8 cellular contexts compared by ENCODE assay signal in the genomic region with DNA sequence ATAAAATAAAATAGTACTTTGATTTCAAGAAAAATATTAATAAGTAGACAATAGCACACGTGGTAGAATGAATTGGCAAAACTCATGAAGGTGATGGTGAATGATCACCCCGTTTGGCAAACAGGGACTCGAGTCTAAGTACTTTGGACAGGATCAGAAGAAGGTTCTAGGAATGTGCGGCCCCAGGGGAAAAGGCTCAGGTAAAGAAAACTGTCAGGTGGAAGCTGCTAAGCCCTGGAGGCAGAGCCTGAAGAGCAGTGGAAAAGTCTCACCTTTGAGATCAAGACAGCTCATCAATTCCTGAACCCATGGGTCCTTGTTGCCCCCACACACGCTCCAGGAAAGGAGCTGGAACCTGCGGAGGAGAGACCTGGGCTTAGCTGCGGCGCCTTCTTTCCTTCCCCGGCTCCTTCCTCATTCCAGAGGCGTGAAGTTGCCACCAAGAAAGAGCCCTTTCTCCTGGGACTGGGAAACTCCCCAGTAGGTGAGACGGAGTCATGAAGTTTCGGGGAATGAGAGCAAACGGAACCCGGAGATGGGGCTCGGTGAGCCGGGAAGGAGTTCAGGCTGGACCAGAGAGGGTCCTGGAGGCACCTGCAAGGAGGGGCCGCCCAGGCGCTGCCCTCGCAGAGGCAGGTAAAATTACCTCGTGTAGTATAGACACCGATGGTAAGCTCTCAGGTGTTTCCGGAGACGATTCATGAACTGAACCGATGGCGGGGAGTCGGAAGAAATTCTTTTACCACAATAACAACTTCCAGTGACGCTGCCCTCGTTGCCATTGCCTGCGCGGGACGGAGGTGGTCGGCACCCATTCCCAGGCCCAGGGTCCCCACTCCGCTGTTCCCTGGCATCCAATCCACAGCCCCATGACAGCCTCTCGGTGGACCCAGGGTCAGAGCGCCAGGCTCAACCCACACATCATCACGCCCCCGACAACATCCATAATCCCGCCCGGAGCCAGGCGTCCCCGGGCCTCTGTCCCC. TPM values are rescaled to one million over a fixed set of nuclear protein-coding genes. Genes with fewer than 3 reads are reported as not detected.
A peak's percentile ranks its signal among the peaks of the same experiment; 100 is the strongest.
DNase-seq lines count a peak whose midpoint lies in the region; ATAC-seq, FAIRE-seq and TF ChIP-seq lines count a peak whose summit lies in the region.

No MANE protein-coding gene starts in this region.

- DNase-seq in BJ (ENCODE audit: low read depth) (no peak), AG08395 (ENCODE audit: low spot score) (no peak), H54 (ENCODE audit: insufficient read length, low spot score) (no peak), occipital lobe (lab: John Stamatoyannopoulos, UW) (no peak), GM13977 (ENCODE audit: low spot score) (no peak)
- DNase-seq in naive thymus-derived CD4-positive, alpha-beta T cell = peak in 7 of 9 donors; percentile 46 to 62 (median 52)

- peak overlapping the region; percentile 70 for H3K4me3 ChIP-seq in BJ (ENCODE audit: low read depth, low read length)
- peak overlapping the region; percentile 88 for H3K4me3 ChIP-seq in OCI-LY3 (ENCODE audit: low read length)
- no peak overlapping the region for H3K4me3 ChIP-seq in endocrine pancreas (ENCODE audit: control insufficient read depth, insufficient read depth, low read length)
- H3K4me3 ChIP-seq in naive thymus-derived CD4-positive, alpha-beta T cell (ENCODE audit: low read length) = peak overlapping the region; percentile 72

- peak; percentile 46 for ATAC-seq in naive thymus-derived CD4-positive, alpha-beta T cell

- peak overlapping the region; percentile 85 to 95 (median 92) for H3K4me3 Mint-ChIP-seq in naive thymus-derived CD4-positive, alpha-beta T cell

- no peaks in the 10 kb centered on the region for H4K20me1 ChIP-seq in OCI-LY3 (ENCODE audit: insufficient read depth, low read length)

- peak overlapping the region; percentile 38 to 97 (median 92) for H3K27ac Mint-ChIP-seq in naive thymus-derived CD4-positive, alpha-beta T cell

- H3K27me3 Mint-ChIP-seq in naive thymus-derived CD4-positive, alpha-beta T cell = peaks cover 0 to 36% (median 6%) of the 10 kb centered on the region in 5 donors

- in situ Hi-C loops in GM13977 (cut with MboI; ENCODE audit: low pct_unique_long_range_greater_than_20kb, low sequenced_read_pairs, unreplicated experiment) = no loop called here

- peaks cover 21% of the 10 kb centered on the region for H3K4me1 ChIP-seq in OCI-LY3 (ENCODE audit: low read length)
- no peaks in the 10 kb centered on the region for H3K4me1 ChIP-seq in endocrine pancreas (ENCODE audit: control insufficient read depth, insufficient read depth, low read length)
- H3K4me1 ChIP-seq in naive thymus-derived CD4-positive, alpha-beta T cell (ENCODE audit: control insufficient read depth in 2 of 2, insufficient read depth in 2 of 2, low read length in 2 of 2) = peaks cover 12 to 15% of the 10 kb centered on the region in 2 donors

- H3K9me3 Mint-ChIP-seq in naive thymus-derived CD4-positive, alpha-beta T cell = no peaks in the 10 kb centered on the region

- CTCF ChIA-PET in BJ (lab: Yijun Ruan, JAX) = no interaction called here
- CTCF ChIA-PET in naive thymus-derived CD4-positive, alpha-beta T cell (lab: Charles Lee) = no interaction called here

- H3K27me3 ChIP-seq in BJ (ENCODE audit: control insufficient read depth, insufficient read depth, low read length) (peaks cover 15% of the 10 kb centered on the region), OCI-LY3 (ENCODE audit: low read depth, low read length) (peaks cover 24% of the 10 kb centered on the region), endocrine pancreas (ENCODE audit: control insufficient read depth, insufficient read depth, low read length) (no peaks in the 10 kb centered on the region)
- no peaks in the 10 kb centered on the region for H3K27me3 ChIP-seq in naive thymus-derived CD4-positive, alpha-beta T cell (ENCODE audit: control insufficient read depth in 2 of 2, insufficient read depth in 2 of 2, low read length in 2 of 2)

- TF ChIP-seq CTCF in BJ (IDR thresholded peaks at IDR 0.05; ENCODE audit: insufficient read depth, low read depth, low read length) = no peak
- no peak for TF ChIP-seq CTCF in OCI-LY3 (IDR thresholded peaks at IDR 0.05; ENCODE audit: low read depth, low read length)
- TF ChIP-seq CTCF in GM13977 (IDR thresholded peaks at IDR 0.05; ENCODE audit: extremely low read depth, insufficient read depth, missing control alignments) = no peak

- no peaks in the 10 kb centered on the region for H3K79me2 ChIP-seq in OCI-LY3 (ENCODE audit: low read length)

- POLR2A ChIA-PET in BJ (lab: Charles Lee) = no interaction called here
- POLR2A ChIA-PET in naive thymus-derived CD4-positive, alpha-beta T cell (lab: Charles Lee) = interaction anchor here (0.6 to 2.7 kb wide), 7 partner anchors 9 to 72 kb away, joined by 3 to 12 read pairs (median 5); a partner anchor contains a TSS

- peak overlapping the region; percentile 74 for H3K4me2 ChIP-seq in OCI-LY3 (ENCODE audit: low read length)

- peaks cover 0 to 2% (median 0%) of the 10 kb centered on the region in 5 donors for H3K36me3 Mint-ChIP-seq in naive thymus-derived CD4-positive, alpha-beta T cell

- H3K9ac ChIP-seq in OCI-LY3 (ENCODE audit: low read length) (peak overlapping the region; percentile 67), endocrine pancreas (ENCODE audit: control insufficient read depth, insufficient read depth, low read length) (peak overlapping the region; percentile 50)

- no peaks in the 10 kb centered on the region for H3K36me3 ChIP-seq in BJ (ENCODE audit: control insufficient read depth, insufficient read depth, low read length)
- H3K36me3 ChIP-seq in OCI-LY3 (replicated peaks; ENCODE audit: low read depth, low read length) = peaks cover 3% of the 10 kb centered on the region
- H3K36me3 ChIP-seq in endocrine pancreas (ENCODE audit: control insufficient read depth, insufficient read depth, low read length) = no peaks in the 10 kb centered on the region
- H3K36me3 ChIP-seq in naive thymus-derived CD4-positive, alpha-beta T cell (ENCODE audit: control insufficient read depth in 2 of 3, insufficient read depth in 3 of 3, low read length in 3 of 3) = peaks cover 0 to 4% (median 0%) of the 10 kb centered on the region in 3 experiments

- H3K27ac ChIP-seq in OCI-LY3 (ENCODE audit: low read length) = no peak overlapping the region
- peak overlapping the region; percentile 49 for H3K27ac ChIP-seq in naive thymus-derived CD4-positive, alpha-beta T cell (ENCODE audit: low read depth, low read length)

- TF ChIP-seq POLR2A in H54 (IDR thresholded peaks at IDR 0.05; ENCODE audit: low read depth, low read length) = no peak

- FAIRE-seq in H54 (lab: Jason Lieb, UNC) = no peak

- no peak overlapping the region for H2AFZ ChIP-seq in OCI-LY3 (ENCODE audit: low read depth, low read length)

- peaks cover 12 to 28% (median 19%) of the 10 kb centered on the region in 7 donors for H3K4me1 Mint-ChIP-seq in naive thymus-derived CD4-positive, alpha-beta T cell

- intact Hi-C loops in naive thymus-derived CD4-positive, alpha-beta T cell (cut with micrococcal nuclease) = loop anchor here (1.0 to 10.0 kb wide), 3 partner anchors 7 to 594 kb away; a partner anchor contains a TSS

- H3K9me3 ChIP-seq in OCI-LY3 (ENCODE audit: insufficient read depth, low read length) (no peaks in the 10 kb centered on the region), endocrine pancreas (ENCODE audit: control insufficient read depth, low read length) (no peaks in the 10 kb centered on the region)
- no peaks in the 10 kb centered on the region for H3K9me3 ChIP-seq in naive thymus-derived CD4-positive, alpha-beta T cell (ENCODE audit: control insufficient read depth in 2 of 3, low read length in 3 of 3)

RNA-seq across cellular contexts. Expression of a gene that starts 1.2 kb away (rescaled TPM):
- 0.13 TPM in 1 of 2 replicates, not detected in the other for polyA plus RNA-seq in BJ (2011; rRNA removed)
- polyA minus RNA-seq in BJ (2011; rRNA and poly(A)+ RNA removed) = not detected in 2 replicates
- 1 to 10 TPM in 2 of 5 experiments, under 1 TPM in 2, not detected in 1; 0.22 to 5.2 (median 1.4) TPM for total RNA-seq in naive thymus-derived CD4-positive, alpha-beta T cell
- not detected for polyA plus RNA-seq in naive thymus-derived CD4-positive, alpha-beta T cell
- total RNA-seq in occipital lobe = 0.31 TPM

RNA-seq across cellular contexts. Expression of a gene that starts 1.3 kb away (rescaled TPM):
- 2.2 and 3.3 TPM in 2 replicates for polyA plus RNA-seq in BJ (2011; rRNA removed)
- 0.62 and 2.4 TPM in 2 replicates for polyA minus RNA-seq in BJ (2011; rRNA and poly(A)+ RNA removed)
- 10 to 100 TPM in 2 of 5 experiments, 1 to 10 TPM in 3; 2.6 to 68.0 (median 3.4) TPM for total RNA-seq in naive thymus-derived CD4-positive, alpha-beta T cell
- 1 to 10 TPM; 1.2 to 4.4 TPM for polyA plus RNA-seq in naive thymus-derived CD4-positive, alpha-beta T cell
- 1.2 TPM for total RNA-seq in occipital lobe

RNA-seq across cellular contexts. Expression of a gene that starts 7.2 kb away (rescaled TPM):
- 27.5 and 31.2 TPM in 2 replicates for polyA plus RNA-seq in BJ (2011; rRNA removed)
- polyA minus RNA-seq in BJ (2011; rRNA and poly(A)+ RNA removed) = 9.8 and 13.7 TPM in 2 replicates
- 10 to 100 TPM; 10.4 to 32.0 (median 25.5) TPM for total RNA-seq in naive thymus-derived CD4-positive, alpha-beta T cell
- polyA plus RNA-seq in naive thymus-derived CD4-positive, alpha-beta T cell = 10 to 100 TPM; 43.2 to 73.9 TPM
- 5.6 TPM for total RNA-seq in occipital lobe

RNA-seq across cellular contexts. Expression of a gene that starts 28.0 kb away (rescaled TPM):
- polyA plus RNA-seq in BJ (2011; rRNA removed) = 8.5 and 10.7 TPM in 2 replicates
- 4.7 and 6.8 TPM in 2 replicates for polyA minus RNA-seq in BJ (2011; rRNA and poly(A)+ RNA removed)
- total RNA-seq in naive thymus-derived CD4-positive, alpha-beta T cell = 100 to 1,000 TPM; 270 to 601 (median 377) TPM
- 10 to 100 TPM; 34.8 to 35.0 TPM for polyA plus RNA-seq in naive thymus-derived CD4-positive, alpha-beta T cell
- total RNA-seq in occipital lobe = 10.5 TPM

RNA-seq across cellular contexts. Expression of a gene that starts 33.3 kb away (rescaled TPM):
- polyA plus RNA-seq in BJ (2011; rRNA removed) = not detected in 2 replicates
- not detected in 2 replicates for polyA minus RNA-seq in BJ (2011; rRNA and poly(A)+ RNA removed)
- not detected for total RNA-seq in naive thymus-derived CD4-positive, alpha-beta T cell
- not detected for polyA plus RNA-seq in naive thymus-derived CD4-positive, alpha-beta T cell
- not detected for total RNA-seq in occipital lobe

Comparison
In these comparisons a context has a peak if more than half of its experiments do, and no peak if none do; other contexts are left out.
1. DNase-seq: peak in naive thymus-derived CD4-positive, alpha-beta T cell (7 of 9); none in BJ (single experiment), AG08395 (single experiment), H54 (single experiment), occipital lobe (single experiment) and GM13977 (single experiment).